ENCODE assay signal across 15 cellular contexts in genomic region chr16:87964049-87964448, GRCh38. TPM values are rescaled to one million over a fixed set of nuclear protein-coding genes. Genes with fewer than 3 reads are reported as not detected.
DNase-seq lines count a peak whose midpoint lies in the region; ATAC-seq and TF ChIP-seq lines count a peak whose summit lies in the region.
"Had no signal": no experiment of that assay in that cellular context is flagged by ENCODE, and none has a peak within 500 bp of the region (broad histone marks: within the 10 kb centered on the region; RNA-seq: fewer than 3 reads in every experiment).

No MANE protein-coding gene starts in this region.

- no peak overlapping the region for H2BK120ac ChIP-seq in mesenchymal stem cell (ENCODE audit: low read depth, low read length)

- DNase-seq in right atrium auricular region (ENCODE audit: low spot score) (no peak), right cardiac atrium (no peak), mesenchymal stem cell (no peak), dorsolateral prefrontal cortex (no peak), OCI-M1 (lab: John Stamatoyannopoulos, UW) (no peak), DMS153 (lab: John Stamatoyannopoulos, UW) (no peak)
- DNase-seq in activated naive CD8-positive, alpha-beta T cell treated with anti-CD3 and anti-CD28 coated beads, Interleukin-2, amount 10 ng/mL, durations not matched to agents 7 days and 5 days = no peak
- DNase-seq: left colon, NCI-H1930, upper lobe of right lung had no signal

- TF ChIP-seq CTCF in right atrium auricular region (IDR thresholded peaks at IDR 0.05) (no peak), dorsolateral prefrontal cortex (IDR thresholded peaks at IDR 0.05 in 54 of 56, conservative IDR thresholded peaks at IDR 0.05 in 2 of 56; ENCODE audit: low read depth in 1 of 56, partially characterized antibody in 56 of 56) (no peak)

- peak overlapping the region; percentile 85 for H3K27ac Mint-ChIP-seq in activated naive CD8-positive, alpha-beta T cell treated with anti-CD3 and anti-CD28 coated beads, Interleukin-2, amount 10 ng/mL, durations not matched to agents 7 days and 5 days

- peak overlapping the region; percentile 28 for H2AK5ac ChIP-seq in mesenchymal stem cell (ENCODE audit: low read length, severe bottlenecking)

- peak overlapping the region; percentile 71 for H3K4me3 Mint-ChIP-seq in activated naive CD8-positive, alpha-beta T cell treated with anti-CD3 and anti-CD28 coated beads, Interleukin-2, amount 10 ng/mL, durations not matched to agents 7 days and 5 days

- H3K4me2 ChIP-seq in mesenchymal stem cell (ENCODE audit: low read length, poor library complexity, severe bottlenecking) = no peak overlapping the region

- no peak overlapping the region for H2BK15ac ChIP-seq in mesenchymal stem cell (ENCODE audit: low read depth, poor library complexity, severe bottlenecking)

- H3K27me3 ChIP-seq in right atrium auricular region (no peaks in the 10 kb centered on the region), right cardiac atrium (ENCODE audit: control insufficient read depth, insufficient read depth) (no peaks in the 10 kb centered on the region), mesenchymal stem cell (ENCODE audit: control insufficient read depth in 1 of 2, insufficient read depth in 1 of 2, low read length in 2 of 2) (no peaks in the 10 kb centered on the region), dorsolateral prefrontal cortex (no peaks in the 10 kb centered on the region)
- H3K27me3 ChIP-seq: foreskin keratinocyte, upper lobe of right lung had no signal

- H3K4me3 ChIP-seq in right atrium auricular region (no peak overlapping the region), right cardiac atrium (ENCODE audit: low read length) (no peak overlapping the region), mesenchymal stem cell (ENCODE audit: insufficient read depth in 1 of 2, low read depth in 1 of 2, low read length in 2 of 2) (no peak overlapping the region), dorsolateral prefrontal cortex (no peak overlapping the region)
- H3K4me3 ChIP-seq: prostate gland, upper lobe of right lung had no signal

- no peaks in the 10 kb centered on the region for H3K27me3 Mint-ChIP-seq in activated naive CD8-positive, alpha-beta T cell treated with anti-CD3 and anti-CD28 coated beads, Interleukin-2, amount 10 ng/mL, durations not matched to agents 7 days and 5 days
- H3K27me3 Mint-ChIP-seq: IgD-negative memory B cell had no signal

- peak overlapping the region; percentile 44 for H3K9ac ChIP-seq in mesenchymal stem cell (ENCODE audit: low read length)

- H4K91ac ChIP-seq in mesenchymal stem cell (ENCODE audit: low read length) = peak overlapping the region; percentile 67

- H3K36me3 ChIP-seq in right atrium auricular region = no peaks in the 10 kb centered on the region
- peaks cover 0 to 5% of the 10 kb centered on the region in 2 experiments for H3K36me3 ChIP-seq in mesenchymal stem cell (ENCODE audit: control insufficient read depth in 1 of 2, insufficient read depth in 2 of 2, low read depth in 1 of 2, low read length in 2 of 2)
- H3K36me3 ChIP-seq: prostate gland, upper lobe of right lung had no signal

- H3K23ac ChIP-seq in mesenchymal stem cell (ENCODE audit: low read length in 2 of 2) = peak overlapping the region in 1 of 2 experiments; percentile 34

- intact Hi-C loops in right cardiac atrium (cut with DNase I) = no loop called here
- intact Hi-C loops in dorsolateral prefrontal cortex (cut with DNase I) = no loop called here

- H3K4me1 ChIP-seq in right atrium auricular region = peaks cover 0 to 47% of the 10 kb centered on the region in 2 donors
- peaks cover 9% of the 10 kb centered on the region for H3K4me1 ChIP-seq in right cardiac atrium (ENCODE audit: control insufficient read depth, insufficient read depth, low read length)
- H3K4me1 ChIP-seq in mesenchymal stem cell (ENCODE audit: control insufficient read depth, insufficient read depth, low read depth, low read length) = peaks cover 18% of the 10 kb centered on the region

- peak overlapping the region; percentile 61 to 75 for H3K27ac ChIP-seq in right atrium auricular region
- H3K27ac ChIP-seq in right cardiac atrium (ENCODE audit: low read length) = no peak overlapping the region
- no peak overlapping the region for H3K27ac ChIP-seq in mesenchymal stem cell (ENCODE audit: low read length, poor library complexity, severe bottlenecking)
- H3K27ac ChIP-seq in dorsolateral prefrontal cortex = peak overlapping the region in 10 of 59 donors; percentile 5 to 48 (median 18)
- H3K27ac ChIP-seq: prostate gland, upper lobe of right lung had no signal

- no peak overlapping the region for H3K14ac ChIP-seq in mesenchymal stem cell (ENCODE audit: low read length in 2 of 2)

- H3K4me1 Mint-ChIP-seq in activated naive CD8-positive, alpha-beta T cell treated with anti-CD3 and anti-CD28 coated beads, Interleukin-2, amount 10 ng/mL, durations not matched to agents 7 days and 5 days = peaks cover 42% of the 10 kb centered on the region

- no peak overlapping the region for H2AFZ ChIP-seq in mesenchymal stem cell (ENCODE audit: low read depth, low read length)

- H3K4ac ChIP-seq in mesenchymal stem cell (ENCODE audit: low read depth in 1 of 2, low read length in 2 of 2) = no peak overlapping the region

- no peaks in the 10 kb centered on the region for H3K9me3 Mint-ChIP-seq in activated naive CD8-positive, alpha-beta T cell treated with anti-CD3 and anti-CD28 coated beads, Interleukin-2, amount 10 ng/mL, durations not matched to agents 7 days and 5 days
- H3K9me3 Mint-ChIP-seq: IgD-negative memory B cell had no signal

- no peak overlapping the region for H2BK5ac ChIP-seq in mesenchymal stem cell (ENCODE audit: low read depth, low read length, poor library complexity, severe bottlenecking)

- WGBS in right cardiac atrium = 76% methylated on average over 10 of the region's 10 CpGs
- 97% methylated on average over 10 of the region's 10 CpGs for WGBS in mesenchymal stem cell

- ATAC-seq in right cardiac atrium = no peak
- ATAC-seq in activated naive CD8-positive, alpha-beta T cell treated with anti-CD3 and anti-CD28 coated beads, Interleukin-2, amount 10 ng/mL, durations not matched to agents 7 days and 5 days (ENCODE audit: low read depth) = no peak
- no peak for ATAC-seq in HG03139 (IDR thresholded peaks at IDR 0.05; ENCODE audit: unreplicated experiment)
- ATAC-seq: left colon had no signal

- POLR2A ChIA-PET in activated naive CD8-positive, alpha-beta T cell treated with anti-CD3 and anti-CD28 coated beads, Interleukin-2, amount 10 ng/mL, durations not matched to agents 7 days and 5 days (lab: Charles Lee) = interaction anchor here (0.6 to 1.7 kb wide), 2 partner anchors 467 to 582 kb away, joined by 3 to 4 read pairs; no protein-coding TSS in a partner anchor

- no peak overlapping the region for H3K18ac ChIP-seq in mesenchymal stem cell (ENCODE audit: low read depth in 1 of 2, low read length in 2 of 2)

- peaks cover 9% of the 10 kb centered on the region for H3K36me3 Mint-ChIP-seq in activated naive CD8-positive, alpha-beta T cell treated with anti-CD3 and anti-CD28 coated beads, Interleukin-2, amount 10 ng/mL, durations not matched to agents 7 days and 5 days

- peaks cover 35% of the 10 kb centered on the region for H3K79me1 ChIP-seq in mesenchymal stem cell (replicated peaks; ENCODE audit: low read length, poor library complexity, severe bottlenecking)

- peak overlapping the region; percentile 45 for H4K8ac ChIP-seq in mesenchymal stem cell (ENCODE audit: low read length)

- peak overlapping the region in 1 of 2 experiments; percentile 47 for H2BK12ac ChIP-seq in mesenchymal stem cell (ENCODE audit: low read length in 2 of 2)

- no peaks in the 10 kb centered on the region for H3K9me3 ChIP-seq in right atrium auricular region
- no peaks in the 10 kb centered on the region for H3K9me3 ChIP-seq in right cardiac atrium (ENCODE audit: control insufficient read depth, low read length)
- H3K9me3 ChIP-seq in mesenchymal stem cell (ENCODE audit: control insufficient read depth, low read length) = no peaks in the 10 kb centered on the region
- H3K9me3 ChIP-seq: prostate gland, upper lobe of right lung had no signal

RNA-seq across cellular contexts. Expression of gene BANP, which starts 12.8 kb away (rescaled TPM):
- total RNA-seq in right atrium auricular region (10 to 100 TPM; 10.4 to 14.4 TPM), right cardiac atrium (10 to 100 TPM; 15.6 to 18.1 (median 17.4) TPM), dorsolateral prefrontal cortex (10 to 100 TPM; 17.6 to 85.0 (median 34.7) TPM)
- polyA plus RNA-seq in right cardiac atrium = 9.0 TPM
- total RNA-seq in activated naive CD8-positive, alpha-beta T cell treated with anti-CD3 and anti-CD28 coated beads, Interleukin-2, amount 10 ng/mL, durations not matched to agents 7 days and 5 days = 10 to 100 TPM; 50.2 to 55.1 TPM
- polyA plus RNA-seq in mesenchymal stem cell (2013, experiment 1 of 2) = 10.8 TPM
- 11.0 TPM for polyA plus RNA-seq in mesenchymal stem cell (2013, experiment 2 of 2)

RNA-seq across cellular contexts. Expression of gene CA5A, which starts 27.7 kb away (rescaled TPM):
- total RNA-seq in right atrium auricular region = not detected
- total RNA-seq in right cardiac atrium = not detected
- not detected for polyA plus RNA-seq in right cardiac atrium
- not detected for total RNA-seq in activated naive CD8-positive, alpha-beta T cell treated with anti-CD3 and anti-CD28 coated beads, Interleukin-2, amount 10 ng/mL, durations not matched to agents 7 days and 5 days
- not detected for polyA plus RNA-seq in mesenchymal stem cell (2013, experiment 1 of 2)
- not detected for polyA plus RNA-seq in mesenchymal stem cell (2013, experiment 2 of 2)
- 1 to 10 TPM in 22 of 120 experiments, under 1 TPM in 64, not detected in 34; 0.06 to 2.7 (median 0.56) TPM for total RNA-seq in dorsolateral prefrontal cortex
- total RNA-seq: chondrocyte, foreskin keratinocyte, left colon, prostate gland, upper lobe of right lung had no signal
- polyA plus RNA-seq: foreskin keratinocyte, IgD-negative memory B cell had no signal

Comparison
In these comparisons a context has a peak if more than half of its experiments do, and no peak if none do; other contexts are left out.
1. H3K27ac ChIP-seq: peak in right atrium auricular region (2 of 2); none in right cardiac atrium (single experiment) and mesenchymal stem cell (single experiment).